In the genomic region with DNA sequence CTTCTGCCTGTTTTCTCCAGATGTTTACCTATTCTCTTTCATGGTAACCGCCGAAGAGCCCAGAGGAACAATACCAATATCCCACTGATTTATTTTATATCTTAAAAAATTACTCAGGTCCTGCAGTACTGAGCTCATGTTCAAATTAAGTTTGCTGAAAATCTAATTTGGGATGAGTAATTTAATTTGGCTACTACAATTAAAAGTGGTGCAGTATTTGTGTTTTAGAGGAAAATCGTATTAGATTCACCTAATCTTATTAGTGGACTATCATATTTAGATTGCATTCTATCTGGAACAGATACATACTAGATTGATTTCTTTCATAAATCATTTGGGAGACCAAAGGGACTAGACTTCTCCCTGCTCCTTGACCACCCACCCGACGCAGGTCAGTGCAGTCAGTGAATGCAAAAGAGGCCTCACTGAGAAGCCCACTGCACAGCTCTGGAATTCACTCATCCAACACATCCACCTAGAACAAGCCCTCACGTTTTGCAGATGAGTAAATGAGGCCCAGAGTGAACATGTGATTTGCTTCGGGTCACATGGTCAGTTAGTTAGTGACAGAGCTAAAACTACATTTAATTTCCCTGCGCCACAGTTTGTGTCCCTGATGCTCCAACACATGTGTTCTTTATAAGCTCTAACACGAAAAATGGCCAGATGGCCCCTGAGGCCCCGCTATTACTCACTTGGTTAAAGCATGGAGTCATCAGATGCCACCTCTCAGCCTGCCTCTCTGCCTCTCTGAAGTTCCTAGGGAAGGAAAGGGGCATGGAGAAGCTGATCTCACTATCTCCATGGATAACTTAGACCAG, we compare ENCODE assay signal across 1 cellular context.
TF ChIP-seq lines count a peak whose summit lies in the region.

No MANE protein-coding gene starts in this region.

TF ChIP-seq in SK-N-SH treated with all-trans-retinoic acid at 6 μM for 48 hours, 23 proteins besides CTCF, POLR2A, EP300 and RAD21 (continued from another document):
- TF ChIP-seq ZNF8 (CRISPR knock-in tag; IDR thresholded peaks at IDR 0.05) (peak; percentile 68), ARNTL (CRISPR knock-in tag; IDR thresholded peaks at IDR 0.05; ENCODE audit: borderline replicate concordance, low read depth) (peak; percentile 26; the same call in 1 of the 2 replicates), ZC3H10 (CRISPR knock-in tag; IDR thresholded peaks at IDR 0.05) (peak; percentile 68; the same call in 1 of the 2 replicates), OSR1 (CRISPR knock-in tag; IDR thresholded peaks at IDR 0.05) (no peak), ZNF70 (CRISPR knock-in tag; IDR thresholded peaks at IDR 0.05) (no peak; the same call in 1 of the 2 replicates), ISL1 (CRISPR knock-in tag; IDR thresholded peaks at IDR 0.05) (peak; percentile 91), TCF4 (CRISPR knock-in tag; IDR thresholded peaks at IDR 0.05; ENCODE audit: borderline replicate concordance) (peak; percentile 81), CSDC2 (CRISPR knock-in tag; IDR thresholded peaks at IDR 0.05) (no peak), TOX (CRISPR knock-in tag; IDR thresholded peaks at IDR 0.05; ENCODE audit: borderline replicate concordance) (no peak)
- TF ChIP-seq, protein P1, sequence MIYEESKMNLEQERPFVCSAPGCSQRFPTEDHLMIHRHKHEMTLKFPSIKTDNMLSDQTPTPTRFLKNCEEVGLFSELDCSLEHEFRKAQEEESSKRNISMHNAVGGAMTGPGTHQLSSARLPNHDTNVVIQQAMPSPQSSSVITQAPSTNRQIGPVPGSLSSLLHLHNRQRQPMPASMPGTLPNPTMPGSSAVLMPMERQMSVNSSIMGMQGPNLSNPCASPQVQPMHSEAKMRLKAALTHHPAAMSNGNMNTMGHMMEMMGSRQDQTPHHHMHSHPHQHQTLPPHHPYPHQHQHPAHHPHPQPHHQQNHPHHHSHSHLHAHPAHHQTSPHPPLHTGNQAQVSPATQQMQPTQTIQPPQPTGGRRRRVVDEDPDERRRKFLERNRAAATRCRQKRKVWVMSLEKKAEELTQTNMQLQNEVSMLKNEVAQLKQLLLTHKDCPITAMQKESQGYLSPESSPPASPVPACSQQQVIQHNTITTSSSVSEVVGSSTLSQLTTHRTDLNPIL (CRISPR knock-in tag; IDR thresholded peaks at IDR 0.05; ENCODE audit: low read depth): no peak; the same call in 1 of the 2 replicates
- TF ChIP-seq, protein P2, sequence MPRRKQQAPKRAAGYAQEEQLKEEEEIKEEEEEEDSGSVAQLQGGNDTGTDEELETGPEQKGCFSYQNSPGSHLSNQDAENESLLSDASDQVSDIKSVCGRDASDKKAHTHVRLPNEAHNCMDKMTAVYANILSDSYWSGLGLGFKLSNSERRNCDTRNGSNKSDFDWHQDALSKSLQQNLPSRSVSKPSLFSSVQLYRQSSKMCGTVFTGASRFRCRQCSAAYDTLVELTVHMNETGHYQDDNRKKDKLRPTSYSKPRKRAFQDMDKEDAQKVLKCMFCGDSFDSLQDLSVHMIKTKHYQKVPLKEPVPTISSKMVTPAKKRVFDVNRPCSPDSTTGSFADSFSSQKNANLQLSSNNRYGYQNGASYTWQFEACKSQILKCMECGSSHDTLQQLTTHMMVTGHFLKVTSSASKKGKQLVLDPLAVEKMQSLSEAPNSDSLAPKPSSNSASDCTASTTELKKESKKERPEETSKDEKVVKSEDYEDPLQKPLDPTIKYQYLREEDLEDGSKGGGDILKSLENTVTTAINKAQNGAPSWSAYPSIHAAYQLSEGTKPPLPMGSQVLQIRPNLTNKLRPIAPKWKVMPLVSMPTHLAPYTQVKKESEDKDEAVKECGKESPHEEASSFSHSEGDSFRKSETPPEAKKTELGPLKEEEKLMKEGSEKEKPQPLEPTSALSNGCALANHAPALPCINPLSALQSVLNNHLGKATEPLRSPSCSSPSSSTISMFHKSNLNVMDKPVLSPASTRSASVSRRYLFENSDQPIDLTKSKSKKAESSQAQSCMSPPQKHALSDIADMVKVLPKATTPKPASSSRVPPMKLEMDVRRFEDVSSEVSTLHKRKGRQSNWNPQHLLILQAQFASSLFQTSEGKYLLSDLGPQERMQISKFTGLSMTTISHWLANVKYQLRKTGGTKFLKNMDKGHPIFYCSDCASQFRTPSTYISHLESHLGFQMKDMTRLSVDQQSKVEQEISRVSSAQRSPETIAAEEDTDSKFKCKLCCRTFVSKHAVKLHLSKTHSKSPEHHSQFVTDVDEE (CRISPR knock-in tag; IDR thresholded peaks at IDR 0.05): peak; percentile 92
